In the genomic region with DNA sequence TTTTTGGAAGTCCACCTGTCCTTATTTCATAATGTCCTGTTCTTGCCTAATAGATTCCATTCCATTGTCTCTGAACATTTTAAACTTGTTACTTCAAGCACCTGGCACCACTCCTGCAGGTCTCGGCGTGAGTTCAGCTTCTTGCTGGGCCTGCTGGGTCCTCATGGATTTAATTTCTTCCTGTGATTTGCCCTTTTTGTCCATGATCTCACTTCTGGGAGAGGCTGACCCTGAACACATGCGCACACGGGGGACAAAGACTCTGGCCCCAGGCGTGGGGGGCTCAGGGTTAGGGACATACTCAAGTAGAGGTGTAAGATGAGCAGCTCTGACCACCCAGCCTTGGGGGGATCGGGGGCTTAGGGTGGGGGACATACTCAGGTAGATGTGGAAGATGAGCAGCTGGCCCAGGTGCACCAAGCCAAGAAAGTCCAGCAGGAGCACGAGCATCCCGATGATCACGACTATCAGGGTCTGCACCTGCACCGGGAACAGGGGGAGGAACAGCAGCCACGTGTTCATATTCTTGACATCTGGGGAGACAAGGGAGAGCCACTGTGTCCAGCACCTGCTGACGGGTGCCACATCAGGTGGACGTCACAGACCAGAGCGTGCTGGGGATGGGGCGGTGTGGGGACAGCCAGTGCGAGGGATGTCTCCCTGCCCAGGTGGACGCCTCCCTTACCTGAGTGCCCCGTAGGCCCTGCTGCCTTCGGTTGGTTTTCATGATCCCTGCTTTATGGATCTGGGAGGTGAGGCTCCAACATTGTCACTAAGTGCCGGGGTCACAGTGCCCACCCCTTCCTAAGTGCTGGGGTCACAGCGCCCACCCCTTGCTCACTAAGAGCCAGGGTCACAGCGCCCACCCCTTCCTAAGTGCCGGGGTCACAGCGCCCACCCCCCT, we compare ENCODE assay signal across 8 cellular contexts. TPM values are rescaled to one million over a fixed set of nuclear protein-coding genes. Genes with fewer than 3 reads are reported as not detected.
A peak's percentile ranks its signal among the peaks of the same experiment; 100 is the strongest.
DNase-seq lines count a peak whose midpoint lies in the region; ATAC-seq and TF ChIP-seq lines count a peak whose summit lies in the region.
"Not testable (repeated sequence)": the region's sequence is repeated elsewhere in the genome, so short reads cannot be mapped to it uniquely, and the experiment has no call there.

No MANE protein-coding gene starts in this region.

- ATAC-seq in T-helper 17 cell; lung (ENCODE audit: insufficient read depth, low FRiP score): not testable (repeated sequence)

- not testable (repeated sequence) for H3K27ac ChIP-seq in endodermal cell (ENCODE audit: low read depth, low read length); right atrium auricular region; lung (ENCODE audit: low read depth in 1 of 2, low read length in 1 of 2); tibial artery

- intact Hi-C loops in posterior vena cava (cut with DNase I): loop anchor here in 1 of 2 donors (5.0 kb wide), 1 partner anchor 83 kb away; no protein-coding TSS in a partner anchor
- intact Hi-C loops in tibial artery (cut with DNase I; ENCODE audit: low total_unique reads): loop anchor here (2.0 kb wide), 1 partner anchor 96 kb away; no protein-coding TSS in a partner anchor

- H3K36me3 ChIP-seq in BE2C; endodermal cell (ENCODE audit: control insufficient read depth, insufficient read depth, low read length); lung (ENCODE audit: control insufficient read depth in 2 of 2, insufficient read depth in 2 of 2, low read length in 2 of 2); tibial artery: not testable (repeated sequence)
- H3K36me3 ChIP-seq in right atrium auricular region: peaks cover 10% of the 10 kb centered on the region

- DNase-seq in BE2C: peak; percentile 15
- DNase-seq in T-helper 17 cell: peak in 2 of 3 donors; percentile 5 to 10
- peak; percentile 5 for DNase-seq in activated gamma-delta T cell treated with Interleukin-2 at 50 U/mL for 16 hours
- DNase-seq in endodermal cell: peak; percentile 38
- peak; percentile 56 for DNase-seq in right atrium auricular region (ENCODE audit: low spot score)
- peak; percentile 67 for DNase-seq in lung (ENCODE audit: low spot score)
- DNase-seq in posterior vena cava (ENCODE audit: low spot score): peak; percentile 84
- peak; percentile 15 to 61 for DNase-seq in tibial artery

- not testable (repeated sequence) for H3K27ac Mint-ChIP-seq in T-helper 17 cell
- peak overlapping the region; percentile 33 for H3K27ac Mint-ChIP-seq in endodermal cell

- not testable (repeated sequence) for H3K9me3 ChIP-seq in BE2C; T-helper 17 cell (ENCODE audit: control insufficient read depth, low read length, poor library complexity, severe bottlenecking); endodermal cell (ENCODE audit: control insufficient read depth, low read length); right atrium auricular region; lung (ENCODE audit: control insufficient read depth in 2 of 2, insufficient read depth in 1 of 2, low read length in 1 of 2); tibial artery

- H3K4me1 ChIP-seq in BE2C; endodermal cell (ENCODE audit: control insufficient read depth, insufficient read depth, low read length); right atrium auricular region; lung (ENCODE audit: control insufficient read depth in 2 of 2, insufficient read depth in 2 of 2, low read length in 2 of 2); tibial artery: not testable (repeated sequence)

- not testable (repeated sequence) for H3K9me3 Mint-ChIP-seq in endodermal cell

- not testable (repeated sequence) for H3K4me3 ChIP-seq in BE2C (ENCODE audit: low read depth, low read length); endodermal cell (ENCODE audit: low read length); right atrium auricular region; lung; tibial artery

- TF ChIP-seq CTCF in BE2C (IDR thresholded peaks at IDR 0.05; ENCODE audit: low read depth, low read length); endodermal cell (conservative IDR thresholded peaks at IDR 0.05); right atrium auricular region (IDR thresholded peaks at IDR 0.05); lung (IDR thresholded peaks at IDR 0.05; ENCODE audit: control extremely low read depth, extremely low read depth); tibial artery (IDR thresholded peaks at IDR 0.05): not testable (repeated sequence)

- WGBS in endodermal cell (ENCODE audit: insufficient coverage in 1 of 2, insufficient read length in 1 of 2), 2 experiments: 88 to 95% methylated on average over 12 to 24 of the region's 24 CpGs
- 88 to 95% methylated on average over 24 of the region's 24 CpGs for WGBS in lung, 2 donors

- not testable (repeated sequence) for H3K4me3 Mint-ChIP-seq in T-helper 17 cell, endodermal cell

- not testable (repeated sequence) for H3K9ac ChIP-seq in endodermal cell (ENCODE audit: extremely low read depth, low read length, poor library complexity, severe bottlenecking)

- H3K4me1 Mint-ChIP-seq in T-helper 17 cell, endodermal cell: not testable (repeated sequence)

- H3K36me3 Mint-ChIP-seq in T-helper 17 cell (ENCODE audit: low read depth); endodermal cell (ENCODE audit: low read depth): not testable (repeated sequence)

- H3K27me3 Mint-ChIP-seq in T-helper 17 cell; endodermal cell (ENCODE audit: insufficient read depth): not testable (repeated sequence)

- not testable (repeated sequence) for H3K27me3 ChIP-seq in BE2C; endodermal cell (ENCODE audit: control insufficient read depth, insufficient read depth, low read length, poor library complexity, severe bottlenecking); right atrium auricular region; lung (ENCODE audit: control insufficient read depth, insufficient read depth); tibial artery

RNA-seq across cellular contexts. Expression of a gene that starts 10.4 kb away (rescaled TPM):
- polyA plus RNA-seq in BE2C (2012; ENCODE audit: insufficient read depth, insufficient read length, low read depth): 29.7 TPM
- total RNA-seq in T-helper 17 cell: 10 to 100 TPM; 27.7 to 37.1 TPM
- 10 to 100 TPM; 10.6 to 28.9 TPM for total RNA-seq in endodermal cell
- 8.4 TPM for polyA plus RNA-seq in endodermal cell (2013, experiment 1 of 2)
- 10.4 TPM for polyA plus RNA-seq in endodermal cell (2013, experiment 2 of 2)
- total RNA-seq in right atrium auricular region: 10 to 100 TPM; 10.8 to 16.2 TPM
- 100 to 1,000 TPM in 1 of 2 donors, 10 to 100 TPM in 1; 31.3 to 110 TPM for total RNA-seq in lung
- 1 to 10 TPM; 6.8 to 9.8 TPM for polyA plus RNA-seq in lung
- 10 to 100 TPM in 1 of 2 donors, 1 to 10 TPM in 1; 8.9 to 29.1 TPM for total RNA-seq in posterior vena cava

RNA-seq across cellular contexts. Expression of a gene that starts 52.2 kb away (rescaled TPM):
- polyA plus RNA-seq in BE2C (2012; ENCODE audit: insufficient read depth, insufficient read length, low read depth): 80.4 TPM
- 100 to 1,000 TPM; 179 to 200 TPM for total RNA-seq in T-helper 17 cell
- 10 to 100 TPM; 58.2 to 67.9 TPM for total RNA-seq in endodermal cell
- 48.1 TPM for polyA plus RNA-seq in endodermal cell (2013, experiment 1 of 2)
- 43.1 TPM for polyA plus RNA-seq in endodermal cell (2013, experiment 2 of 2)
- 10 to 100 TPM; 15.0 to 16.1 TPM for total RNA-seq in right atrium auricular region
- 10 to 100 TPM; 48.4 to 69.7 TPM for total RNA-seq in lung
- polyA plus RNA-seq in lung: 10 to 100 TPM; 24.3 to 26.2 TPM
- 10 to 100 TPM; 28.6 to 36.0 TPM for total RNA-seq in posterior vena cava

RNA-seq across cellular contexts. Expression of a gene that starts 52.3 kb away (rescaled TPM):
- 8.8 TPM for polyA plus RNA-seq in BE2C (2012; ENCODE audit: insufficient read depth, insufficient read length, low read depth)
- 1 to 10 TPM; 1.0 to 2.6 TPM for total RNA-seq in T-helper 17 cell
- 10 to 100 TPM; 21.9 to 32.4 TPM for total RNA-seq in endodermal cell
- polyA plus RNA-seq in endodermal cell (2013, experiment 1 of 2): 31.7 TPM
- polyA plus RNA-seq in endodermal cell (2013, experiment 2 of 2): 31.8 TPM
- total RNA-seq in right atrium auricular region: under 1 TPM; 0.20 to 0.93 TPM
- 1 to 10 TPM; 3.3 to 6.2 TPM for total RNA-seq in lung
- polyA plus RNA-seq in lung: 1 to 10 TPM; 2.7 to 3.1 TPM
- total RNA-seq in posterior vena cava: 1 to 10 TPM in 1 of 2 donors, under 1 TPM in 1; 0.95 to 1.6 TPM

RNA-seq across cellular contexts. Expression of a gene that starts 55.8 kb away (rescaled TPM):
- polyA plus RNA-seq in BE2C (2012; ENCODE audit: insufficient read depth, insufficient read length, low read depth): 21.0 TPM
- total RNA-seq in T-helper 17 cell (10 to 100 TPM in 1 of 2 donors, 1 to 10 TPM in 1; 9.3 to 31.2 TPM), endodermal cell (1 to 10 TPM in 1 of 2 donors, under 1 TPM in 1; 0.75 to 1.3 TPM), right atrium auricular region (1 to 10 TPM; 4.0 to 7.5 TPM), lung (10 to 100 TPM in 1 of 2 donors, 1 to 10 TPM in 1; 6.9 to 44.4 TPM), posterior vena cava (10 to 100 TPM in 1 of 2 donors, 1 to 10 TPM in 1; 9.1 to 14.9 TPM)
- polyA plus RNA-seq in endodermal cell (2013, experiment 1 of 2): 2.3 TPM
- 1.9 TPM for polyA plus RNA-seq in endodermal cell (2013, experiment 2 of 2)
- 1 to 10 TPM; 3.1 to 5.2 TPM for polyA plus RNA-seq in lung

Comparison
In these comparisons a context has a peak if more than half of its experiments do, and no peak if none do; other contexts are left out.
1. DNase-seq: peak in every context shown above with its lines; median percentile 84 in posterior vena cava; 67 in lung; 56 in right atrium auricular region; 38 in endodermal cell; 38 in tibial artery; 15 in BE2C; 8 in T-helper 17 cell; 5 in activated gamma-delta T cell treated with Interleukin-2 at 50 U/mL for 16 hours.